Comparison of ENCODE assay signal across 8 cellular contexts in genomic region chr16:79770244-79771064, GRCh38.
DNase-seq lines count a peak whose midpoint lies in the region; ATAC-seq and TF ChIP-seq lines count a peak whose summit lies in the region.

No MANE protein-coding gene starts in this region.

- H3K9me3 ChIP-seq in SJCRH30 (replicated peaks) (no peaks in the 10 kb centered on the region), gastroesophageal sphincter (no peaks in the 10 kb centered on the region), neuron (ENCODE audit: low read length) (no peaks in the 10 kb centered on the region)

- TF ChIP-seq CTCF in gastroesophageal sphincter (IDR thresholded peaks at IDR 0.05) = no peak

- TF ChIP-seq POLR2A in gastroesophageal sphincter (IDR thresholded peaks at IDR 0.05) = no peak

- H3K4me3 ChIP-seq in SJCRH30 (peak overlapping the region; percentile 72), gastroesophageal sphincter (peak overlapping the region; percentile 52 to 65), neuron (ENCODE audit: low read length) (peak overlapping the region; percentile 59)

- H3K36me3 ChIP-seq in SJCRH30 (no peaks in the 10 kb centered on the region), gastroesophageal sphincter (no peaks in the 10 kb centered on the region), neuron (ENCODE audit: insufficient read depth, low read length) (no peaks in the 10 kb centered on the region)

- H2AFZ ChIP-seq in neuron (ENCODE audit: low read depth, low read length) = peak overlapping the region; percentile 75

- ATAC-seq in GM21529 (IDR thresholded peaks at IDR 0.05; ENCODE audit: unreplicated experiment) = peak; percentile 100
- ATAC-seq in gastroesophageal sphincter = peak; percentile 99

- H3K27me3 Mint-ChIP-seq in IgD-negative memory B cell = peaks cover 20% of the 10 kb centered on the region

- peak overlapping the region in 2 of 3 donors; percentile 91 to 95 for H3K27ac Mint-ChIP-seq in IgD-negative memory B cell

- H3K4me1 ChIP-seq in SJCRH30 (no peaks in the 10 kb centered on the region), gastroesophageal sphincter (peaks cover 4 to 42% (median 6%) of the 10 kb centered on the region in 3 donors), neuron (ENCODE audit: insufficient read depth, low read length) (peaks cover 24% of the 10 kb centered on the region)

- WGBS in gastroesophageal sphincter (ENCODE audit: low coverage in 1 of 2), 2 donors = 1% methylated on average over 18 to 45 of the region's 59 CpGs

- H3K4me1 Mint-ChIP-seq in IgD-negative memory B cell = peaks cover 4 to 9% (median 6%) of the 10 kb centered on the region in 3 donors

- H3K27ac ChIP-seq in SJCRH30 (peak overlapping the region; percentile 55), gastroesophageal sphincter (peak overlapping the region; percentile 41 to 86 (median 80))

- peak overlapping the region; percentile 80 to 93 (median 88) for H3K4me3 Mint-ChIP-seq in IgD-negative memory B cell

- H3K27me3 ChIP-seq in SJCRH30 (no peaks in the 10 kb centered on the region), gastroesophageal sphincter (no peaks in the 10 kb centered on the region), neuron (ENCODE audit: insufficient read depth, low read length) (no peaks in the 10 kb centered on the region)

- DNase-seq in D341Med (ENCODE audit: low spot score) (peak; percentile 89), SJCRH30 (peak; percentile 77 to 87), stromal cell of bone marrow (ENCODE audit: low read depth) (peak; percentile 84)
- peak; percentile 50 for DNase-seq in activated naive CD4-positive, alpha-beta T cell treated with anti-CD3 and anti-CD28 coated beads, Interleukin-2, amount 50 U/mL, for 16 hours

- no peak for TF ChIP-seq EP300 in gastroesophageal sphincter (IDR thresholded peaks at IDR 0.05)

- no peaks in the 10 kb centered on the region for H3K36me3 Mint-ChIP-seq in IgD-negative memory B cell

- no peaks in the 10 kb centered on the region for H3K9me3 Mint-ChIP-seq in IgD-negative memory B cell

Comparison
In these comparisons a context has a peak if more than half of its experiments do, and no peak if none do; other contexts are left out.
1. Peak in every context shown above with its lines: DNase-seq, ATAC-seq, H3K4me3 ChIP-seq and H3K27ac ChIP-seq.